Comparison of ENCODE assay signal across 20 cellular contexts in genomic region chr10:43963379-43963778, GRCh38.
DNase-seq lines count a peak whose midpoint lies in the region; ATAC-seq and TF ChIP-seq lines count a peak whose summit lies in the region.
"Had no signal": no experiment of that assay in that cellular context is flagged by ENCODE, and none has a peak within 500 bp of the region (broad histone marks: within the 10 kb centered on the region; RNA-seq: fewer than 3 reads in every experiment).

No MANE protein-coding gene starts in this region.

- no peak for TF ChIP-seq EP300 in tibial nerve (IDR thresholded peaks at IDR 0.05)

- H3K9me3 ChIP-seq in left ventricle myocardium inferior (replicated peaks) (no peaks in the 10 kb centered on the region), spleen (no peaks in the 10 kb centered on the region), tibial nerve (no peaks in the 10 kb centered on the region)
- H3K9me3 ChIP-seq: A549 had no signal

- H3K27ac ChIP-seq in left ventricle myocardium inferior (replicated peaks): peak overlapping the region; percentile 88
- H3K27ac ChIP-seq in spleen: no peak overlapping the region
- no peak overlapping the region for H3K27ac ChIP-seq in dorsolateral prefrontal cortex
- H3K27ac ChIP-seq in tibial nerve: no peak overlapping the region
- H3K27ac ChIP-seq: A549 had no signal

- no peaks in the 10 kb centered on the region for H3K36me3 ChIP-seq in left ventricle myocardium inferior
- H3K36me3 ChIP-seq in spleen: no peaks in the 10 kb centered on the region
- no peaks in the 10 kb centered on the region for H3K36me3 ChIP-seq in tibial nerve

- peaks cover 31% of the 10 kb centered on the region for H3K4me1 ChIP-seq in left ventricle myocardium inferior
- H3K4me1 ChIP-seq in spleen: peaks cover 0 to 17% (median 8%) of the 10 kb centered on the region in 6 donors
- peaks cover 0 to 24% (median 11%) of the 10 kb centered on the region in 4 donors for H3K4me1 ChIP-seq in tibial nerve
- H3K4me1 ChIP-seq: A549 had no signal

- intact Hi-C loops in left ventricle myocardium inferior (cut with micrococcal nuclease) (no loop called here), left cardiac atrium (cut with DNase I) (no loop called here), spleen (cut with DNase I; ENCODE audit: low total_unique reads) (no loop called here), dorsolateral prefrontal cortex (cut with DNase I) (no loop called here)

- WGBS in spleen, 5 donors: 80 to 96% (median 88%) methylated on average over 2 of the region's 2 CpGs
- 100% methylated on average over 2 of the region's 2 CpGs for WGBS in tibial nerve, 2 donors

- H3K4me3 ChIP-seq in left ventricle myocardium inferior (no peak overlapping the region), spleen (no peak overlapping the region), dorsolateral prefrontal cortex (no peak overlapping the region), tibial nerve (no peak overlapping the region)
- H3K4me3 ChIP-seq: A549, GM23338, K562 had no signal

- no peak for TF ChIP-seq CTCF in left ventricle myocardium inferior (IDR thresholded peaks at IDR 0.05; ENCODE audit: borderline replicate concordance)
- no peak for TF ChIP-seq CTCF in spleen (IDR thresholded peaks at IDR 0.05 in 8 of 11, conservative IDR thresholded peaks at IDR 0.05 in 3 of 11)
- no peak for TF ChIP-seq CTCF in dorsolateral prefrontal cortex (IDR thresholded peaks at IDR 0.05 in 54 of 56, conservative IDR thresholded peaks at IDR 0.05 in 2 of 56; ENCODE audit: low read depth in 1 of 56, partially characterized antibody in 56 of 56)
- no peak for TF ChIP-seq CTCF in tibial nerve (IDR thresholded peaks at IDR 0.05)

- DNase-seq in left ventricle myocardium inferior (no peak), left cardiac atrium (no peak), islet precursor cell (peak; percentile 17), spleen (peak; percentile 16), NOMO-1 treated with DMSO at 0.1 percent for 48 hours (lab: John Stamatoyannopoulos, UW; ENCODE audit: unreplicated experiment) (no peak), dorsolateral prefrontal cortex (no peak), tibial nerve (ENCODE audit: low spot score in 2 of 2) (no peak)
- DNase-seq: C1 segment of cervical spinal cord; CD8-positive, alpha-beta memory T cell; DMS79; NCI-H1105 treated with DMSO at 0.1 percent for 48 hours; NCI-H1694; NCI-H2081 treated with DMSO at 0.1 percent for 48 hours; NCI-H446 treated with DMSO at 0.1 percent for 48 hours; NCI-H748 treated with DMSO at 0.1 percent for 48 hours; OCI-M1; Right ventricle myocardium superior had no signal

- no peak for TF ChIP-seq POLR2A in spleen (IDR thresholded peaks at IDR 0.05)
- TF ChIP-seq POLR2A in tibial nerve (IDR thresholded peaks at IDR 0.05): no peak

- no peak for ATAC-seq in left cardiac atrium
- ATAC-seq: A549, GM23338, K562 had no signal

- H3K27me3 ChIP-seq in left ventricle myocardium inferior (ENCODE audit: low read depth) (no peaks in the 10 kb centered on the region), spleen (replicated peaks in 1 of 7) (peaks cover 0 to 10% (median 0%) of the 10 kb centered on the region in 7 donors), dorsolateral prefrontal cortex (peaks cover 0 to 12% (median 0%) of the 10 kb centered on the region in 45 donors), tibial nerve (no peaks in the 10 kb centered on the region)

Comparison
In these comparisons a context has a peak if more than half of its experiments do, and no peak if none do; other contexts are left out.
1. DNase-seq: peak in islet precursor cell (single experiment) and spleen (single experiment); none in left ventricle myocardium inferior (single experiment), left cardiac atrium (single experiment), NOMO-1 treated with DMSO at 0.1 percent for 48 hours (single experiment), dorsolateral prefrontal cortex (0 of 10) and tibial nerve (0 of 2).